7 cellular contexts compared by ENCODE assay signal in genomic region chr15:70761931-70762468, GRCh38. TPM values are rescaled to one million over a fixed set of nuclear protein-coding genes. Genes with fewer than 3 reads are reported as not detected.
DNase-seq lines count a peak whose midpoint lies in the region; ATAC-seq lines count a peak whose summit lies in the region.

No MANE protein-coding gene starts in this region.

- no peak overlapping the region for H3K27ac ChIP-seq in HUES6 (ENCODE audit: low read depth, low read length)
- H3K27ac ChIP-seq in Karpas-422 (ENCODE audit: low read length), result no peak overlapping the region

- peak overlapping the region; percentile 90 for H3K4me3 ChIP-seq in HUES6 (ENCODE audit: low read depth, low read length)
- H3K4me3 ChIP-seq in iPS-18c (ENCODE audit: insufficient read depth, low read depth, low read length), result peak overlapping the region; percentile 84; the same call in 1 of the 2 replicates
- H3K4me3 ChIP-seq in Karpas-422 (ENCODE audit: low read length), result no peak overlapping the region

- H3K9ac ChIP-seq in HUES6 (ENCODE audit: low read length), result no peak overlapping the region
- no peak overlapping the region for H3K9ac ChIP-seq in Karpas-422 (ENCODE audit: low read length)

- H3K9me2 ChIP-seq in Karpas-422 (replicated peaks; ENCODE audit: insufficient read depth, low read length), result no peaks in the 10 kb centered on the region

- no peak overlapping the region for H2AFZ ChIP-seq in Karpas-422 (ENCODE audit: low read length)

- H3K4me1 ChIP-seq in HUES6 (ENCODE audit: control insufficient read depth, insufficient read depth, low read length) (peaks cover 28% of the 10 kb centered on the region), Karpas-422 (ENCODE audit: low read length) (no peaks in the 10 kb centered on the region)

- H3K4me2 ChIP-seq in Karpas-422 (ENCODE audit: low read depth, low read length, poor library complexity, severe bottlenecking), result no peak overlapping the region

- no peaks in the 10 kb centered on the region for H3K9me3 ChIP-seq in HUES6 (ENCODE audit: control insufficient read depth, insufficient read depth, low read depth, low read length)
- no peaks in the 10 kb centered on the region for H3K9me3 ChIP-seq in iPS-18c (ENCODE audit: control insufficient read depth, insufficient read depth, low read length)
- H3K9me3 ChIP-seq in Karpas-422 (ENCODE audit: low read length), result no peaks in the 10 kb centered on the region

- no peak for DNase-seq in activated naive CD8-positive, alpha-beta T cell treated with anti-CD3 and anti-CD28 coated beads for 36 hours
- DNase-seq in stimulated activated naive B cell treated with anti-CD40 and anti-IgM and Interleukin-4, amounts not matched to agents 10 μg/mL and 1 μg/mL and 100 μg/mL, for 72 hours, result no peak
- DNase-seq in A172 (ENCODE audit: low spot score) (no peak), Karpas-422 (no peak)

- no peaks in the 10 kb centered on the region for H4K20me1 ChIP-seq in Karpas-422 (ENCODE audit: insufficient read depth, low read depth, low read length)

- peaks cover 4% of the 10 kb centered on the region; the same call in 1 of the 2 replicates for H3K27me3 ChIP-seq in HUES6 (ENCODE audit: control insufficient read depth, insufficient read depth, low read length)
- no peaks in the 10 kb centered on the region for H3K27me3 ChIP-seq in Karpas-422 (ENCODE audit: low read length)

- H3K4me1 Mint-ChIP-seq in activated naive CD8-positive, alpha-beta T cell treated with anti-CD3 and anti-CD28 coated beads for 36 hours, result peaks cover 11% of the 10 kb centered on the region
- H3K4me1 Mint-ChIP-seq in stimulated activated naive B cell treated with anti-CD40 and anti-IgM and Interleukin-4, amounts not matched to agents 10 μg/mL and 1 μg/mL and 100 μg/mL, for 72 hours, result peaks cover 4 to 24% of the 10 kb centered on the region in 2 donors

- no peaks in the 10 kb centered on the region for H3K9me3 Mint-ChIP-seq in activated naive CD8-positive, alpha-beta T cell treated with anti-CD3 and anti-CD28 coated beads for 36 hours
- no peaks in the 10 kb centered on the region for H3K9me3 Mint-ChIP-seq in stimulated activated naive B cell treated with anti-CD40 and anti-IgM and Interleukin-4, amounts not matched to agents 10 μg/mL and 1 μg/mL and 100 μg/mL, for 72 hours

- H3K4me3 Mint-ChIP-seq in activated naive CD8-positive, alpha-beta T cell treated with anti-CD3 and anti-CD28 coated beads for 36 hours, result peak overlapping the region; percentile 85
- peak overlapping the region; percentile 90 to 91 for H3K4me3 Mint-ChIP-seq in stimulated activated naive B cell treated with anti-CD40 and anti-IgM and Interleukin-4, amounts not matched to agents 10 μg/mL and 1 μg/mL and 100 μg/mL, for 72 hours

- ATAC-seq in stimulated activated naive B cell treated with anti-CD40 and anti-IgM and Interleukin-4, amounts not matched to agents 10 μg/mL and 1 μg/mL and 100 μg/mL, for 72 hours (replicated peaks), result no peak
- no peak for ATAC-seq in GM21529 (IDR thresholded peaks at IDR 0.05; ENCODE audit: unreplicated experiment)

- H3K36me3 Mint-ChIP-seq in activated naive CD8-positive, alpha-beta T cell treated with anti-CD3 and anti-CD28 coated beads for 36 hours, result no peaks in the 10 kb centered on the region
- no peaks in the 10 kb centered on the region for H3K36me3 Mint-ChIP-seq in stimulated activated naive B cell treated with anti-CD40 and anti-IgM and Interleukin-4, amounts not matched to agents 10 μg/mL and 1 μg/mL and 100 μg/mL, for 72 hours

- no peaks in the 10 kb centered on the region for H3K79me2 ChIP-seq in Karpas-422 (ENCODE audit: low read length)

- no peaks in the 10 kb centered on the region for H3K36me3 ChIP-seq in HUES6 (ENCODE audit: control insufficient read depth, insufficient read depth, low read length)
- no peaks in the 10 kb centered on the region for H3K36me3 ChIP-seq in Karpas-422 (ENCODE audit: insufficient read depth, low read length)

- H3K27me3 Mint-ChIP-seq in activated naive CD8-positive, alpha-beta T cell treated with anti-CD3 and anti-CD28 coated beads for 36 hours, result peaks cover 70% of the 10 kb centered on the region
- H3K27me3 Mint-ChIP-seq in stimulated activated naive B cell treated with anti-CD40 and anti-IgM and Interleukin-4, amounts not matched to agents 10 μg/mL and 1 μg/mL and 100 μg/mL, for 72 hours, result peaks cover 7 to 22% of the 10 kb centered on the region in 2 donors

- H3K27ac Mint-ChIP-seq in activated naive CD8-positive, alpha-beta T cell treated with anti-CD3 and anti-CD28 coated beads for 36 hours, result no peak overlapping the region
- no peak overlapping the region for H3K27ac Mint-ChIP-seq in stimulated activated naive B cell treated with anti-CD40 and anti-IgM and Interleukin-4, amounts not matched to agents 10 μg/mL and 1 μg/mL and 100 μg/mL, for 72 hours

RNA-seq across cellular contexts. Expression of gene UACA, which starts 1.4 kb away (rescaled TPM):
- total RNA-seq in activated naive CD8-positive, alpha-beta T cell treated with anti-CD3 and anti-CD28 coated beads for 36 hours, result 1 to 10 TPM; 2.3 to 3.9 TPM
- total RNA-seq in A172 (2014; rRNA removed; shearing (Covaris generic)), result 16.8 and 18.6 TPM in 2 replicates
- total RNA-seq in Karpas-422 (2014; rRNA removed; shearing (Covaris generic); ENCODE audit: low replicate concordance), result not detected in 2 replicates
